In the genomic region with DNA sequence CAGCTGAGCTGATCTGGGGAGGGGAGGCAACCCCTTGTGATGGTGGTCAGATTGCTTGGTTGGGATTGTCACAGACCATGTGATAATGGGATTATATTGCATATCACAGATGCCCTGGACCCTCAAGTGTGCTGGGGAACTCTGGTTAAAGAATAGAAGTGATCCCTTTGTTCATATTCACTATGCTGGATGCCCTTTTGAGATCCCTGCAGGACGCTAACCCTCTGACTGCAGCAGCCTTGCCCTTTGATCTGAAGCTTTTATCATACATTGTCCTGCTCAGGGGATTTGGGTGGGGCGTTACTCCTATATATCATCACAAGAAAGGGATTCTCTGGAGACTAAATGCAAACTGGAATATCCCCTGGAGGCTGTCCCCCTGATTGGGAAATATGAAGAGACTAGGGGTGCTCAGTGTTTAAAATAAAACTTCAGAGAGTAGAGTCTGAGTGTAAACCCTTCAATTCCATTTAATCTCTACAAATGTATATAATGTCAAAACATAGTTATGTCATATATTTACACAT, we compare ENCODE assay signal across 17 cellular contexts.
"Had no signal": no experiment of that assay in that cellular context is flagged by ENCODE, and none has a peak within 500 bp of the region (broad histone marks: within the 10 kb centered on the region; RNA-seq: fewer than 3 reads in every experiment).

No MANE protein-coding gene starts in this region.

- H3K36me3 Mint-ChIP-seq: mesothelial cell of epicardium, natural killer cell, type B pancreatic cell had no signal

- FAIRE-seq: urothelium cell line had no signal

- H3K36me3 ChIP-seq: ovary, right atrium auricular region, suprapubic skin, thyroid gland had no signal

- H3K4me1 ChIP-seq: foreskin keratinocyte, thyroid gland had no signal

- H3K4me3 ChIP-seq: ovary, right atrium auricular region, smooth muscle cell, suprapubic skin, thyroid gland had no signal

- H3K9me3 Mint-ChIP-seq: effector memory CD8-positive, alpha-beta T cell; mesothelial cell of epicardium; natural killer cell; neural crest cell; type B pancreatic cell had no signal

- ATAC-seq: effector memory CD8-positive, alpha-beta T cell; natural killer cell; stimulated activated naive CD8-positive, alpha-beta T cell treated with anti-CD3 and anti-CD28 coated beads, Interleukin-15, Interleukin-2, amounts not matched to agents 100 U/mL and 50 U/mL, for 24 hours had no signal

- H3K9me3 ChIP-seq: ovary, right atrium auricular region, suprapubic skin, thyroid gland had no signal

- H3K27me3 ChIP-seq: ovary, right atrium auricular region, thyroid gland had no signal

- H3K27ac ChIP-seq: foreskin keratinocyte, ovary, suprapubic skin, thyroid gland had no signal

- H3K27ac Mint-ChIP-seq: effector memory CD8-positive, alpha-beta T cell; mesothelial cell of epicardium; natural killer cell; type B pancreatic cell had no signal

- DNase-seq: effector memory CD8-positive, alpha-beta T cell; foreskin keratinocyte; hypothalamus; islet precursor cell; natural killer cell; nucleus accumbens; ovary; stimulated activated CD4-positive, alpha-beta T cell treated with anti-CD3 and anti-CD28 coated beads, Interleukin-2, amount 100 ng/mL, for 48 hours; stimulated activated naive CD8-positive, alpha-beta T cell treated with anti-CD3 and anti-CD28 coated beads, Interleukin-15, Interleukin-2, amounts not matched to agents 100 U/mL and 50 U/mL, for 24 hours; thyroid gland had no signal

- H3K4me1 Mint-ChIP-seq: natural killer cell had no signal

- H3K4me2 ChIP-seq: smooth muscle cell had no signal

- H3K4me3 Mint-ChIP-seq: effector memory CD8-positive, alpha-beta T cell; mesothelial cell of epicardium; natural killer cell; neural crest cell; type B pancreatic cell had no signal
